In genomic region chr13:45327253-45327954, GRCh38 we compare ENCODE assay signal across 16 cellular contexts. TPM values are rescaled to one million over a fixed set of nuclear protein-coding genes. Genes with fewer than 3 reads are reported as not detected.
DNase-seq lines count a peak whose midpoint lies in the region; ATAC-seq and TF ChIP-seq lines count a peak whose summit lies in the region.
"Had no signal": no experiment of that assay in that cellular context is flagged by ENCODE, and none has a peak within 500 bp of the region (broad histone marks: within the 10 kb centered on the region; RNA-seq: fewer than 3 reads in every experiment).

No MANE protein-coding gene starts in this region.

- H3K9me3 ChIP-seq in CD8-positive, alpha-beta memory T cell (ENCODE audit: low read length): no peaks in the 10 kb centered on the region
- no peaks in the 10 kb centered on the region for H3K9me3 ChIP-seq in right lobe of liver
- H3K9me3 ChIP-seq in esophagus muscularis mucosa: no peaks in the 10 kb centered on the region
- H3K9me3 ChIP-seq: MG63 had no signal

- no peak for DNase-seq in CD8-positive, alpha-beta memory T cell
- DNase-seq in UCSD-AML1 (lab: John Stamatoyannopoulos, UW; ENCODE audit: unreplicated experiment) (peak; percentile 19), right lobe of liver (no peak), iPS-NIHi7 (ENCODE audit: extremely low spot score) (no peak), esophagus muscularis mucosa (ENCODE audit: extremely low spot score) (no peak), NCI-H2171 treated with DMSO at 0.1 percent for 48 hours (lab: John Stamatoyannopoulos, UW) (no peak)
- DNase-seq: activated CD4-positive, CD25-positive, alpha-beta regulatory T cell treated with anti-CD3 and anti-CD28 coated beads, Interleukin-2, amount 50 U/mL, for 72 hours; MG63; NCI-H524 treated with DMSO at 0.1 percent for 48 hours; stimulated activated CD4-positive, alpha-beta T cell treated with anti-CD3 and anti-CD28 coated beads, Interleukin-1b, Interleukin-23, amount 100 ng/mL, for 48 hours; stimulated activated naive CD4-positive, alpha-beta T cell treated with Interleukin-2 at 50 U/mL for 16 hours had no signal

- no peaks in the 10 kb centered on the region for H3K9me3 Mint-ChIP-seq in CD8-positive, alpha-beta memory T cell
- H3K9me3 Mint-ChIP-seq: dendritic cell treated with granulocyte-macrophage colony-stimulating factor and Interleukin-4, amounts not matched to agents 40 ng/mL and 50 ng/mL, for 4 days had no signal

- no peaks in the 10 kb centered on the region for H3K27me3 Mint-ChIP-seq in CD8-positive, alpha-beta memory T cell

- TF ChIP-seq EP300 in esophagus muscularis mucosa (IDR thresholded peaks at IDR 0.05): no peak

- CTCF ChIA-PET in CD8-positive, alpha-beta memory T cell (lab: Charles Lee): interaction anchor here (1.1 kb wide), 1 partner anchor 16 kb away, joined by 3 read pairs; no protein-coding TSS in a partner anchor

- H3K4me3 Mint-ChIP-seq in CD8-positive, alpha-beta memory T cell: peak overlapping the region; percentile 24 to 80 (median 55)
- H3K4me3 Mint-ChIP-seq: dendritic cell treated with granulocyte-macrophage colony-stimulating factor and Interleukin-4, amounts not matched to agents 40 ng/mL and 50 ng/mL, for 4 days had no signal

- H3K36me3 ChIP-seq in CD8-positive, alpha-beta memory T cell (ENCODE audit: insufficient read depth, low read length): no peaks in the 10 kb centered on the region
- H3K36me3 ChIP-seq in right lobe of liver (no peaks in the 10 kb centered on the region), esophagus muscularis mucosa (no peaks in the 10 kb centered on the region)
- H3K36me3 ChIP-seq: MG63 had no signal

- peak overlapping the region; percentile 38 to 89 (median 74) for H3K27ac Mint-ChIP-seq in CD8-positive, alpha-beta memory T cell
- H3K27ac Mint-ChIP-seq: dendritic cell treated with granulocyte-macrophage colony-stimulating factor and Interleukin-4, amounts not matched to agents 40 ng/mL and 50 ng/mL, for 4 days had no signal

- peaks cover 37 to 47% (median 47%) of the 10 kb centered on the region in 3 donors for H3K4me1 Mint-ChIP-seq in CD8-positive, alpha-beta memory T cell

- intact Hi-C loops in right lobe of liver (cut with DNase I) (no loop called here), esophagus muscularis mucosa (cut with DNase I) (no loop called here)

- no peak for ATAC-seq in right lobe of liver
- ATAC-seq in HG03342 (IDR thresholded peaks at IDR 0.05; ENCODE audit: unreplicated experiment): no peak

- TF ChIP-seq CTCF in 22Rv1 (IDR thresholded peaks at IDR 0.05) (peak; percentile 9; the same call in 1 of the 2 replicates), right lobe of liver (IDR thresholded peaks at IDR 0.05) (no peak), esophagus muscularis mucosa (IDR thresholded peaks at IDR 0.05) (no peak)

- H3K27ac ChIP-seq in 22Rv1 (peak overlapping the region; percentile 30; the same call in 1 of the 2 replicates), right lobe of liver (no peak overlapping the region), esophagus muscularis mucosa (replicated peaks in 1 of 4) (peak overlapping the region in 2 of 4 donors; percentile 42 to 61)
- no peak overlapping the region for H3K27ac ChIP-seq in CD8-positive, alpha-beta memory T cell (ENCODE audit: low read depth, low read length)
- H3K27ac ChIP-seq: HL-60, SJSA1 had no signal

- no peaks in the 10 kb centered on the region for H3K27me3 ChIP-seq in CD8-positive, alpha-beta memory T cell (ENCODE audit: insufficient read depth, low read length, poor library complexity, severe bottlenecking)
- H3K27me3 ChIP-seq in right lobe of liver (no peaks in the 10 kb centered on the region), esophagus muscularis mucosa (no peaks in the 10 kb centered on the region)
- H3K27me3 ChIP-seq: MG63, SJSA1 had no signal

- H3K36me3 Mint-ChIP-seq in CD8-positive, alpha-beta memory T cell: peaks cover 0 to 8% (median 0%) of the 10 kb centered on the region in 3 donors

- WGBS in right lobe of liver (ENCODE audit: insufficient coverage, low coverage, low lambda C conversion rate, missing lambda C conversion rate): 75% methylated on average over 9 of the region's 9 CpGs
- WGBS in esophagus muscularis mucosa: 83% methylated on average over 9 of the region's 9 CpGs

- TF ChIP-seq POLR2A in right lobe of liver (IDR thresholded peaks at IDR 0.05): peak; percentile 13
- no peak for TF ChIP-seq POLR2A in esophagus muscularis mucosa (IDR thresholded peaks at IDR 0.05; ENCODE audit: low read depth)

- H3K4me1 ChIP-seq in CD8-positive, alpha-beta memory T cell (ENCODE audit: insufficient read depth, low read length): peaks cover 38% of the 10 kb centered on the region
- H3K4me1 ChIP-seq in right lobe of liver (peaks cover 0 to 9% (median 5%) of the 10 kb centered on the region in 4 donors), esophagus muscularis mucosa (peaks cover 43 to 67% (median 50%) of the 10 kb centered on the region in 4 donors)

- no peak overlapping the region for H3K4me3 ChIP-seq in CD8-positive, alpha-beta memory T cell (ENCODE audit: low read length)
- H3K4me3 ChIP-seq in right lobe of liver (no peak overlapping the region), esophagus muscularis mucosa (no peak overlapping the region)
- H3K4me3 ChIP-seq: MG63, SJSA1 had no signal

- POLR2A ChIA-PET in CD8-positive, alpha-beta memory T cell (lab: Charles Lee): no interaction called here

RNA-seq across cellular contexts. Expression of gene TPT1, which starts 13.6 kb away (rescaled TPM):
- total RNA-seq in CD8-positive, alpha-beta memory T cell: 1,000 to 10,000 TPM; 3,313 to 3,378 TPM
- 2,788 TPM for polyA plus RNA-seq in CD8-positive, alpha-beta memory T cell
- total RNA-seq in right lobe of liver (1,000 to 10,000 TPM; 1,466 to 3,393 (median 2,295) TPM), esophagus muscularis mucosa (1,000 to 10,000 TPM; 1,985 to 5,244 (median 2,921) TPM)
